ENCODE assay signal across 8 cellular contexts in genomic region chr16:66872927-66873684, GRCh38. TPM values are rescaled to one million over a fixed set of nuclear protein-coding genes. Genes with fewer than 3 reads are reported as not detected.
DNase-seq lines count a peak whose midpoint lies in the region; ATAC-seq, FAIRE-seq and TF ChIP-seq lines count a peak whose summit lies in the region.

No MANE protein-coding gene starts in this region.

- H3K27ac Mint-ChIP-seq in activated naive CD8-positive, alpha-beta T cell treated with anti-CD3 and anti-CD28 coated beads, Interleukin-2, amount 10 ng/mL, durations not matched to agents 7 days and 5 days, result peak overlapping the region; percentile 93

- H3K4me1 ChIP-seq in cardiac muscle cell (ENCODE audit: low read depth) (no peaks in the 10 kb centered on the region), pancreas (peaks cover 6 to 11% (median 6%) of the 10 kb centered on the region in 3 donors), tibial artery (peaks cover 0 to 23% (median 13%) of the 10 kb centered on the region in 4 donors)

- TF ChIP-seq CTCF in cardiac muscle cell (IDR thresholded peaks at IDR 0.05; ENCODE audit: low read depth, low read length) (peak; percentile 95), pancreas (IDR thresholded peaks at IDR 0.05) (peak; percentile 92 to 95 (median 92)), tibial artery (IDR thresholded peaks at IDR 0.05) (peak; percentile 92 to 93)

- intact Hi-C loops in pancreas (cut with DNase I), result loop anchor here in 1 of 3 donors (5.0 kb wide), 1 partner anchor 146 kb away; no protein-coding TSS in a partner anchor
- intact Hi-C loops in tibial artery (cut with DNase I; ENCODE audit: low total_unique reads), result loop anchor here (10.0 kb wide), 1 partner anchor 328 kb away; no protein-coding TSS in a partner anchor

- peak; percentile 92 for ATAC-seq in activated naive CD8-positive, alpha-beta T cell treated with anti-CD3 and anti-CD28 coated beads, Interleukin-2, amount 10 ng/mL, durations not matched to agents 7 days and 5 days (ENCODE audit: low read depth)
- ATAC-seq in pancreas, result peak; percentile 95 to 97 (median 96)

- H3K4me3 Mint-ChIP-seq in activated naive CD8-positive, alpha-beta T cell treated with anti-CD3 and anti-CD28 coated beads, Interleukin-2, amount 10 ng/mL, durations not matched to agents 7 days and 5 days, result peak overlapping the region; percentile 83

- WGBS in pancreas, 2 donors, result 3% methylated on average over 40 of the region's 40 CpGs

- H3K27ac ChIP-seq in cardiac muscle cell, result no peak overlapping the region
- H3K27ac ChIP-seq in pancreas, result peak overlapping the region in 3 of 4 donors; percentile 10 to 57 (median 55)
- H3K27ac ChIP-seq in tibial artery, result peak overlapping the region; percentile 68 to 75

- POLR2A ChIA-PET in activated naive CD8-positive, alpha-beta T cell treated with anti-CD3 and anti-CD28 coated beads, Interleukin-2, amount 10 ng/mL, durations not matched to agents 7 days and 5 days (lab: Charles Lee), result interaction anchor here (0.6 to 1.7 kb wide), 9 partner anchors 9 to 327 kb away, joined by 3 to 16 read pairs (median 4); partner anchors contain the start of genes CMTM3 and NAE1

- DNase-seq in GM04504 (ENCODE audit: low read depth) (peak; percentile 97), HCEC 1CT (peak; percentile 100), MG63 (peak; percentile 91), SKM-1 treated with dmso at 0.1 percent for 144 hours (lab: John Stamatoyannopoulos, UW; ENCODE audit: unreplicated experiment) (peak; percentile 100), cardiac muscle cell (ENCODE audit: low read depth in 1 of 2, low spot score in 1 of 2) (peak; percentile 90 to 99), pancreas (peak; percentile 89 to 98 (median 92)), tibial artery (peak; percentile 88 to 95)
- peak; percentile 96 for DNase-seq in activated naive CD8-positive, alpha-beta T cell treated with anti-CD3 and anti-CD28 coated beads, Interleukin-2, amount 10 ng/mL, durations not matched to agents 7 days and 5 days

- no peaks in the 10 kb centered on the region for H3K27me3 Mint-ChIP-seq in activated naive CD8-positive, alpha-beta T cell treated with anti-CD3 and anti-CD28 coated beads, Interleukin-2, amount 10 ng/mL, durations not matched to agents 7 days and 5 days

- H3K4me3 ChIP-seq in MG63 (peak overlapping the region; percentile 40), cardiac muscle cell (no peak overlapping the region), pancreas (peak overlapping the region; percentile 9 to 47 (median 24)), tibial artery (peak overlapping the region; percentile 37 to 45)

- H3K36me3 ChIP-seq in MG63 (no peaks in the 10 kb centered on the region), cardiac muscle cell (no peaks in the 10 kb centered on the region), pancreas (no peaks in the 10 kb centered on the region), tibial artery (no peaks in the 10 kb centered on the region)

- H3K9me3 ChIP-seq in MG63, result no peaks in the 10 kb centered on the region
- no peaks in the 10 kb centered on the region for H3K9me3 ChIP-seq in cardiac muscle cell (ENCODE audit: low read depth)
- H3K9me3 ChIP-seq in pancreas, result no peaks in the 10 kb centered on the region
- H3K9me3 ChIP-seq in tibial artery, result no peaks in the 10 kb centered on the region

- H3K27me3 ChIP-seq in MG63, result no peaks in the 10 kb centered on the region
- H3K27me3 ChIP-seq in cardiac muscle cell, result peaks cover 6% of the 10 kb centered on the region
- no peaks in the 10 kb centered on the region for H3K27me3 ChIP-seq in pancreas
- H3K27me3 ChIP-seq in tibial artery, result no peaks in the 10 kb centered on the region

- FAIRE-seq in pancreas (lab: Jason Lieb, UNC), result no peak

- peaks cover 26% of the 10 kb centered on the region for H3K4me1 Mint-ChIP-seq in activated naive CD8-positive, alpha-beta T cell treated with anti-CD3 and anti-CD28 coated beads, Interleukin-2, amount 10 ng/mL, durations not matched to agents 7 days and 5 days

- H3K36me3 Mint-ChIP-seq in activated naive CD8-positive, alpha-beta T cell treated with anti-CD3 and anti-CD28 coated beads, Interleukin-2, amount 10 ng/mL, durations not matched to agents 7 days and 5 days, result no peaks in the 10 kb centered on the region

- H3K9me3 Mint-ChIP-seq in activated naive CD8-positive, alpha-beta T cell treated with anti-CD3 and anti-CD28 coated beads, Interleukin-2, amount 10 ng/mL, durations not matched to agents 7 days and 5 days, result no peaks in the 10 kb centered on the region

RNA-seq across cellular contexts. Expression of gene PDP2, which starts 7.2 kb away (rescaled TPM):
- total RNA-seq in MG63 (2014; rRNA removed; shearing (Covaris generic); ENCODE audit: low replicate concordance), result 2.5 and 6.4 TPM in 2 replicates
- 10 to 100 TPM; 26.6 TPM for total RNA-seq in activated naive CD8-positive, alpha-beta T cell treated with anti-CD3 and anti-CD28 coated beads, Interleukin-2, amount 10 ng/mL, durations not matched to agents 7 days and 5 days
- 6.0 and 19.4 TPM in 2 replicates for total RNA-seq in cardiac muscle cell
- polyA plus RNA-seq in cardiac muscle cell, result 4.1 and 7.4 TPM in 2 replicates
- 1 to 10 TPM; 6.1 to 8.5 (median 7.7) TPM for total RNA-seq in pancreas
- 1 to 10 TPM; 1.6 TPM for polyA plus RNA-seq in pancreas

RNA-seq across cellular contexts. Expression of gene CA7, which starts 28.9 kb away (rescaled TPM):
- not detected in 2 replicates for total RNA-seq in MG63 (2014; rRNA removed; shearing (Covaris generic); ENCODE audit: low replicate concordance)
- not detected for total RNA-seq in activated naive CD8-positive, alpha-beta T cell treated with anti-CD3 and anti-CD28 coated beads, Interleukin-2, amount 10 ng/mL, durations not matched to agents 7 days and 5 days
- 0.27 and 1.0 TPM in 2 replicates for total RNA-seq in cardiac muscle cell
- 0.46 and 1.2 TPM in 2 replicates for polyA plus RNA-seq in cardiac muscle cell
- total RNA-seq in pancreas, result not detected
- polyA plus RNA-seq in pancreas, result not detected

RNA-seq across cellular contexts. Expression of gene NAE1, which starts 42.3 kb away (rescaled TPM):
- 96.2 and 150 TPM in 2 replicates for total RNA-seq in MG63 (2014; rRNA removed; shearing (Covaris generic); ENCODE audit: low replicate concordance)
- total RNA-seq in activated naive CD8-positive, alpha-beta T cell treated with anti-CD3 and anti-CD28 coated beads, Interleukin-2, amount 10 ng/mL, durations not matched to agents 7 days and 5 days, result 10 to 100 TPM; 70.7 to 77.0 TPM
- total RNA-seq in cardiac muscle cell (39.5 and 45.2 TPM in 2 replicates), pancreas (10 to 100 TPM; 19.3 to 26.7 (median 21.2) TPM)
- polyA plus RNA-seq in cardiac muscle cell (97.8 and 114 TPM in 2 replicates), pancreas (10 to 100 TPM; 20.4 to 29.8 TPM)

RNA-seq across cellular contexts. Expression of gene CDH16, which starts 45.6 kb away (rescaled TPM):
- total RNA-seq in MG63 (2014; rRNA removed; shearing (Covaris generic); ENCODE audit: low replicate concordance), result not detected in 2 replicates
- total RNA-seq in activated naive CD8-positive, alpha-beta T cell treated with anti-CD3 and anti-CD28 coated beads, Interleukin-2, amount 10 ng/mL, durations not matched to agents 7 days and 5 days, result not detected
- total RNA-seq in cardiac muscle cell (0.07 and 4.4 TPM in 2 replicates), pancreas (not detected)
- polyA plus RNA-seq in cardiac muscle cell (not detected in 2 replicates), pancreas (not detected)

RNA-seq across cellular contexts. Expression of gene RRAD, which starts 52.2 kb away (rescaled TPM):
- 1.6 and 10.4 TPM in 2 replicates for total RNA-seq in MG63 (2014; rRNA removed; shearing (Covaris generic); ENCODE audit: low replicate concordance)
- under 1 TPM; 0.60 to 0.61 TPM for total RNA-seq in activated naive CD8-positive, alpha-beta T cell treated with anti-CD3 and anti-CD28 coated beads, Interleukin-2, amount 10 ng/mL, durations not matched to agents 7 days and 5 days
- 51.6 and 246 TPM in 2 replicates for total RNA-seq in cardiac muscle cell
- polyA plus RNA-seq in cardiac muscle cell, result 73.8 and 318 TPM in 2 replicates
- total RNA-seq in pancreas, result 1 to 10 TPM in 1 of 6 donors, under 1 TPM in 5; 0.20 to 2.7 (median 0.53) TPM
- polyA plus RNA-seq in pancreas, result 1 to 10 TPM; 2.7 to 2.9 TPM
